Comparison of ENCODE assay signal across 8 cellular contexts in the genomic region with DNA sequence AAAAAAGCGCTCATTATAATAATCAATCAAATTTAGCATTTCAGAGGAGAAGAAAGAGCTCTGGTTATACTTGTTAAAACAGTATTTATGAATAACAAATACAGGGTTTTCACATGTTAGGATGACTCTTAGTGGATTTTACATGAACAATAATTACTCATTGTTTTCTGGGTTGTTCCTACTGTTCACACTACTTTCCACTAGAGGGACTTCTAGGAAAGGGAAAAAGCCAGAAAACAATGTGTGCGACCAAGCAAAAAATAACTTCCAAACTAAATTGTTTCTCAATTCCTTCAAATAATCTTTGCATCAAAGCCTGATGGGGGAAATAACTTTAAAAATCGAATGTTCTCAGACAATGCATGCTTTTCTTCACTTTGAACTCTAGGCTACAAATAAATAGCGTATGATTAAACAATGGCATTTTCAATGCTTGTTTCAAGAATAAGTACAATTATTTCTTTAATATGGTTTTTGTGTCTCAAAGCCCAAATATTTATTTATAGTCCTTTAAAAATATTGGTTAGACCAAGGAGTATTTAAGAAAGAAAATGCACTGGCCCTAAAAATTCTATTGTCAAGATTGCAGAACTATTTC.
DNase-seq lines count a peak whose midpoint lies in the region; ATAC-seq and TF ChIP-seq lines count a peak whose summit lies in the region.

No MANE protein-coding gene starts in this region.

- H2AFZ ChIP-seq in PC-9: no peak overlapping the region

- H3K4me3 ChIP-seq in PC-9 (no peak overlapping the region), esophagus muscularis mucosa (no peak overlapping the region)

- ATAC-seq in GM21515 (IDR thresholded peaks at IDR 0.05; ENCODE audit: unreplicated experiment) (peak; percentile 47), HG03432 (IDR thresholded peaks at IDR 0.05; ENCODE audit: unreplicated experiment) (no peak), HG03097 (IDR thresholded peaks at IDR 0.05; ENCODE audit: low FRiP score, unreplicated experiment) (no peak)

- H3F3A ChIP-seq in PC-9 (ENCODE audit: insufficient read depth, low read depth): no peaks in the 10 kb centered on the region

- no peak for TF ChIP-seq EP300 in esophagus muscularis mucosa (IDR thresholded peaks at IDR 0.05)

- CTCF ChIA-PET in PC-9 (lab: Charles Lee): no interaction called here

- no TSS peak for BruUV-seq in PC-9 (replicated peaks; lab: Mats Ljungman, UMichigan)

- no peaks in the 10 kb centered on the region for H3K9me3 ChIP-seq in PC-9 (ENCODE audit: insufficient read depth, low read depth)
- no peaks in the 10 kb centered on the region for H3K9me3 ChIP-seq in esophagus muscularis mucosa

- H3K36me3 ChIP-seq in PC-9 (ENCODE audit: low read depth) (no peaks in the 10 kb centered on the region), esophagus muscularis mucosa (no peaks in the 10 kb centered on the region)

- no peak for DNase-seq in PC-9
- no peak for DNase-seq in esophagus muscularis mucosa (ENCODE audit: extremely low spot score)
- DNase-seq in putamen (ENCODE audit: low spot score): peak; percentile 43
- DNase-seq in activated effector memory CD4-positive, alpha-beta T cell treated with anti-CD3 and anti-CD28 coated beads, Interleukin-2, amount 50 U/mL, for 16 hours: no peak

- H4K20me1 ChIP-seq in PC-9 (ENCODE audit: insufficient read depth): no peaks in the 10 kb centered on the region

- H3K79me2 ChIP-seq in PC-9 (ENCODE audit: low read depth): no peaks in the 10 kb centered on the region

- no peaks in the 10 kb centered on the region for H3K9me2 ChIP-seq in PC-9 (ENCODE audit: insufficient read depth)

- TF ChIP-seq CTCF in C4-2B (conservative IDR thresholded peaks at IDR 0.05) (peak; percentile 77), PC-9 (conservative IDR thresholded peaks at IDR 0.05) (peak; percentile 70), esophagus muscularis mucosa (IDR thresholded peaks at IDR 0.05) (peak in 2 of 3 experiments; percentile 51 to 54)

- intact Hi-C loops in PC-9 (cut with micrococcal nuclease; ENCODE audit: unreplicated experiment): loop anchor here (1.0 to 2.0 kb wide), 2 partner anchors 464 to 571 kb away; no protein-coding TSS in a partner anchor
- intact Hi-C loops in esophagus muscularis mucosa (cut with DNase I): loop anchor here (5.0 kb wide), 1 partner anchor 572 kb away; no protein-coding TSS in a partner anchor

- H3K27me3 ChIP-seq in PC-9 (ENCODE audit: insufficient read depth, low read depth): no peaks in the 10 kb centered on the region
- H3K27me3 ChIP-seq in esophagus muscularis mucosa: peaks cover 0 to 6% (median 0%) of the 10 kb centered on the region in 4 donors

- POLR2A ChIA-PET in PC-9 (lab: Charles Lee; ENCODE audit: unreplicated experiment): no interaction called here

- H3K4me2 ChIP-seq in PC-9: no peak overlapping the region

- WGBS in esophagus muscularis mucosa: 41% methylated on average over 4 of the region's 4 CpGs

- H3K4me1 ChIP-seq in PC-9 (replicated peaks; ENCODE audit: insufficient read depth) (no peaks in the 10 kb centered on the region), esophagus muscularis mucosa (peaks cover 0 to 7% (median 5%) of the 10 kb centered on the region in 4 donors)

- H3K27ac ChIP-seq in C4-2B (no peak overlapping the region), PC-9 (no peak overlapping the region), esophagus muscularis mucosa (replicated peaks in 1 of 4) (no peak overlapping the region)

- TF ChIP-seq POLR2A in esophagus muscularis mucosa (IDR thresholded peaks at IDR 0.05; ENCODE audit: low read depth): no peak
